In the genomic region with DNA sequence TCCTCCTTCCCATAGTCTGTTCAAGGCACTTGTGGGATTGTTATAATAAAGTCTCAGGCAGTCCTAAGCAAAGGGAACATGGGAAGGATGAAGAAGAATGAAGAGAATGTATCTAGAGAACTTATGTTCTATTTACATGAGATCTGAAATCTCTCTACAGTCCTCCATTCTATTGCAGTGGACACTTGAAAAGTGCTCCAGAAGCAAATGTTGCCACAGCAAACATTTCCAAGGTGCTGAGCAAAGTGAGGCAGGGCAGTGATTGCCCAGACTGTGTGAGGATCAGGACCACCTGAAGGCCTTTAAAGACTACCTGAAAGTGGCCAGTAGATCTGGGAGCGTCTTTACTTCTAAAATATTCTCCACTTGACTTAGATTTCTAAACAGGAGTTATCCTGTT, we compare ENCODE assay signal across 19 cellular contexts.
A peak's percentile ranks its signal among the peaks of the same experiment; 100 is the strongest.
DNase-seq lines count a peak whose midpoint lies in the region; ATAC-seq and TF ChIP-seq lines count a peak whose summit lies in the region.
"Had no signal": no experiment of that assay in that cellular context is flagged by ENCODE, and none has a peak within 500 bp of the region (broad histone marks: within the 10 kb centered on the region; RNA-seq: fewer than 3 reads in every experiment).

No MANE protein-coding gene starts in this region.

- TF ChIP-seq CTCF in left lung (IDR thresholded peaks at IDR 0.05), result no peak
- TF ChIP-seq CTCF in upper lobe of left lung (IDR thresholded peaks at IDR 0.05), result no peak
- no peak for TF ChIP-seq CTCF in suprapubic skin (IDR thresholded peaks at IDR 0.05)

- H3K27ac ChIP-seq in left lung, result no peak overlapping the region
- H3K27ac ChIP-seq in upper lobe of left lung, result no peak overlapping the region
- no peak overlapping the region for H3K27ac ChIP-seq in suprapubic skin
- H3K27ac ChIP-seq: 22Rv1; A549; BLaER1 treated with 17β-estradiol and CSF1 and Interleukin-3, amounts not matched to agents 10 nM and 100 nM; C4-2B had no signal

- 50% methylated on average over 1 of the region's 1 CpG for WGBS in upper lobe of left lung, 2 donors
- WGBS in suprapubic skin, result 92% methylated on average over 1 of the region's 1 CpG

- TF ChIP-seq POLR2A in GM18505 (IDR thresholded peaks at IDR 0.05; ENCODE audit: borderline replicate concordance, extremely low read depth, insufficient read depth, insufficient read length) (no peak), upper lobe of left lung (IDR thresholded peaks at IDR 0.05) (no peak), suprapubic skin (IDR thresholded peaks at IDR 0.05) (no peak)

- H3K4me3 ChIP-seq in left lung (no peak overlapping the region), upper lobe of left lung (no peak overlapping the region), suprapubic skin (no peak overlapping the region)
- H3K4me3 ChIP-seq: A549; BLaER1 treated with 17β-estradiol and CSF1 and Interleukin-3, amounts not matched to agents 10 nM and 100 nM had no signal

- DNase-seq in left lung (no peak), upper lobe of left lung (no peak), HK-2 (ENCODE audit: unreplicated experiment) (no peak), HT-29 (ENCODE audit: low spot score) (no peak), suprapubic skin (ENCODE audit: low spot score in 2 of 2) (no peak)
- DNase-seq: AML-193; Caco-2; Calu3; CD4-positive, alpha-beta T cell; CD8-positive, alpha-beta T cell; DMS79 treated with DMSO at 0.1 percent for 48 hours; GF-D8 had no signal

- no peaks in the 10 kb centered on the region for H3K27me3 ChIP-seq in left lung
- H3K27me3 ChIP-seq in upper lobe of left lung, result no peaks in the 10 kb centered on the region
- H3K27me3 ChIP-seq in suprapubic skin, result no peaks in the 10 kb centered on the region
- H3K27me3 ChIP-seq: BLaER1 treated with 17β-estradiol and CSF1 and Interleukin-3, amounts not matched to agents 10 nM and 100 nM had no signal

- H3K36me3 ChIP-seq in left lung (no peaks in the 10 kb centered on the region), upper lobe of left lung (no peaks in the 10 kb centered on the region), suprapubic skin (no peaks in the 10 kb centered on the region)
- H3K36me3 ChIP-seq: BLaER1 treated with 17β-estradiol and CSF1 and Interleukin-3, amounts not matched to agents 10 nM and 100 nM had no signal

- no peaks in the 10 kb centered on the region for H3K9me3 ChIP-seq in left lung
- no peaks in the 10 kb centered on the region for H3K9me3 ChIP-seq in upper lobe of left lung
- H3K9me3 ChIP-seq in suprapubic skin, result no peaks in the 10 kb centered on the region
- H3K9me3 ChIP-seq: A549; BLaER1 treated with 17β-estradiol and CSF1 and Interleukin-3, amounts not matched to agents 10 nM and 100 nM; Caco-2 had no signal

- ATAC-seq in GM18505 (IDR thresholded peaks at IDR 0.05; ENCODE audit: unreplicated experiment) (peak; percentile 1), HG03565 (IDR thresholded peaks at IDR 0.05; ENCODE audit: unreplicated experiment) (peak; percentile 2), left lung (peak; percentile 82), upper lobe of left lung (ENCODE audit: low FRiP score in 2 of 2) (peak; percentile 21 to 34), GM19452 (IDR thresholded peaks at IDR 0.05; ENCODE audit: unreplicated experiment) (no peak)
- ATAC-seq: A549; CD8-positive, alpha-beta T cell had no signal

- H3K4me1 ChIP-seq in left lung (no peaks in the 10 kb centered on the region), upper lobe of left lung (peaks cover 0 to 15% (median 0%) of the 10 kb centered on the region in 4 donors), suprapubic skin (no peaks in the 10 kb centered on the region)
- H3K4me1 ChIP-seq: A549; BLaER1 treated with 17β-estradiol and CSF1 and Interleukin-3, amounts not matched to agents 10 nM and 100 nM; Caco-2 had no signal

- TF ChIP-seq EP300 in upper lobe of left lung (IDR thresholded peaks at IDR 0.05), result peak in 1 of 4 donors; percentile 26
- TF ChIP-seq EP300 in suprapubic skin (IDR thresholded peaks at IDR 0.05), result no peak

- intact Hi-C loops in left lung (cut with DNase I), result no loop called here
